ENCODE assay signal across 19 cellular contexts in the genomic region with DNA sequence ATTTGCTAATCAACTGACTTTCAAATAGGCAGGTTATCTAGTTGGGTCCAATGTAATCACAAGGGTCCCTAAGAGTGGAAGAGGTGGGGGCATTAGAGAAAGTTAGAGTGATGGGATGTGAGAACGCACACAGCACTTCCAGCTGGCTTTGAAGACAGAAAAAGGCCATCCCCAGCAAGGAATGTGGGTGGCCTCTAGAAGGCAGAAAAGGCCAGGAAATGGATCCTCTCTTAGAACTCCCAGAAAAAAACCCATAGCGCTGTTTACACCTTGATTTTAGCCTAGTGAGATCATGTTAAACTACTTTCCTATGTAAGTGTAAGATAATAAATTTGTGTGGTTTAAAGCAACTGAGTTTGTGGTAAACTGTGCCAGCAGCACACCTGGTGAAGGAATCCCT.
DNase-seq lines count a peak whose midpoint lies in the region; ATAC-seq and TF ChIP-seq lines count a peak whose summit lies in the region.
"Had no signal": no experiment of that assay in that cellular context is flagged by ENCODE, and none has a peak within 500 bp of the region (broad histone marks: within the 10 kb centered on the region; RNA-seq: fewer than 3 reads in every experiment).

No MANE protein-coding gene starts in this region.

- no peak overlapping the region for H3K4me3 ChIP-seq in GM23338
- no peak overlapping the region for H3K4me3 ChIP-seq in LNCaP clone FGC (ENCODE audit: low read depth, low read length)
- H3K4me3 ChIP-seq in endodermal cell (ENCODE audit: low read length), result no peak overlapping the region
- H3K4me3 ChIP-seq: A549; BLaER1 treated with 17β-estradiol and CSF1 and Interleukin-3, amounts not matched to agents 10 nM and 100 nM; GM23248; HAP-1 had no signal

- TF ChIP-seq CTCF in C4-2B (conservative IDR thresholded peaks at IDR 0.05), result peak; percentile 10; the same call in 1 of the 2 replicates
- TF ChIP-seq CTCF in GM23338 (conservative IDR thresholded peaks at IDR 0.05; ENCODE audit: low read depth in 2 of 2), result peak; percentile 29 to 65; a peak in 3 of 4 replicates
- TF ChIP-seq CTCF in LNCaP clone FGC (IDR thresholded peaks at IDR 0.05; ENCODE audit: control insufficient read depth, extremely low read depth, insufficient read depth), result 0 out of 2 replicates have a peak, but pooled peaks have one; percentile 13
- peak; percentile 33 for TF ChIP-seq CTCF in endodermal cell (conservative IDR thresholded peaks at IDR 0.05)

- H3K36me3 ChIP-seq in GM23338 (ENCODE audit: insufficient read depth) (no peaks in the 10 kb centered on the region), endodermal cell (ENCODE audit: control insufficient read depth, insufficient read depth, low read length) (no peaks in the 10 kb centered on the region)
- H3K36me3 ChIP-seq: BE2C; BLaER1 treated with 17β-estradiol and CSF1 and Interleukin-3, amounts not matched to agents 10 nM and 100 nM; HAP-1 had no signal

- no peak overlapping the region for H3K27ac ChIP-seq in C4-2B
- H3K27ac ChIP-seq in GM23338 (ENCODE audit: low read depth), result no peak overlapping the region
- no peak overlapping the region for H3K27ac ChIP-seq in endodermal cell (ENCODE audit: low read depth, low read length)
- H3K27ac ChIP-seq: A549; BLaER1 treated with 17β-estradiol and CSF1 and Interleukin-3, amounts not matched to agents 10 nM and 100 nM; GM23248 had no signal

- no peaks in the 10 kb centered on the region for H3K9me3 ChIP-seq in endodermal cell (ENCODE audit: control insufficient read depth, low read length)
- H3K9me3 ChIP-seq: BE2C, HAP-1 had no signal

- no peak overlapping the region for H3K4me2 ChIP-seq in GM23338
- H3K4me2 ChIP-seq: A549; BLaER1 treated with 17β-estradiol and CSF1 and Interleukin-3, amounts not matched to agents 10 nM and 100 nM had no signal

- H3K27me3 Mint-ChIP-seq in GM23338 (ENCODE audit: insufficient read depth, low read depth, poor library complexity), result no peaks in the 10 kb centered on the region
- peaks cover 13% of the 10 kb centered on the region for H3K27me3 Mint-ChIP-seq in endodermal cell (ENCODE audit: insufficient read depth)

- H2AFZ ChIP-seq in GM23338, result no peak overlapping the region
- H2AFZ ChIP-seq: GM23248 had no signal

- H3K79me2 ChIP-seq in GM23338 (replicated peaks; ENCODE audit: insufficient read depth), result no peaks in the 10 kb centered on the region

- no peak overlapping the region for H3K27ac Mint-ChIP-seq in GM23338
- no peak overlapping the region for H3K27ac Mint-ChIP-seq in endodermal cell
- H3K27ac Mint-ChIP-seq: CD4-positive, alpha-beta memory T cell had no signal

- H3K9me3 Mint-ChIP-seq in GM23338 (peaks cover 10% of the 10 kb centered on the region; the same call in 2 of the 3 replicates), endodermal cell (peaks cover 8% of the 10 kb centered on the region)

- DNase-seq in GM23338 (ENCODE audit: low spot score), result peak; percentile 52
- no peak for DNase-seq in LNCaP clone FGC (ENCODE audit: low read depth)
- no peak for DNase-seq in endodermal cell
- no peak for DNase-seq in amniotic stem cell (lab: John Stamatoyannopoulos, UW)
- DNase-seq in NCI-H774 (lab: John Stamatoyannopoulos, UW), result no peak
- DNase-seq: 8988T; ACHN; AML-193; BE2C; Calu3; CD4-positive, alpha-beta memory T cell; COR-L47; DMS79; GM23248 had no signal

- WGBS in endodermal cell (ENCODE audit: insufficient coverage in 1 of 2, insufficient read length in 1 of 2), 2 experiments, result 88 to 93% methylated on average over 2 of the region's 2 CpGs

- H3K27me3 ChIP-seq in GM23338 (ENCODE audit: insufficient read depth), result no peaks in the 10 kb centered on the region
- H3K27me3 ChIP-seq in endodermal cell (ENCODE audit: control insufficient read depth, insufficient read depth, low read length, poor library complexity, severe bottlenecking), result peaks cover 9% of the 10 kb centered on the region
- H3K27me3 ChIP-seq: BE2C; BLaER1 treated with 17β-estradiol and CSF1 and Interleukin-3, amounts not matched to agents 10 nM and 100 nM had no signal

- H3K4me1 ChIP-seq in GM23338 (ENCODE audit: insufficient read depth) (no peaks in the 10 kb centered on the region), endodermal cell (ENCODE audit: control insufficient read depth, insufficient read depth, low read length) (no peaks in the 10 kb centered on the region)
- H3K4me1 ChIP-seq: HAP-1 had no signal

- no peaks in the 10 kb centered on the region for H3F3A ChIP-seq in GM23338 (replicated peaks; ENCODE audit: low read depth)

- no peaks in the 10 kb centered on the region for H3K9me2 ChIP-seq in GM23338 (ENCODE audit: insufficient read depth)

- no peaks in the 10 kb centered on the region for H3K4me1 Mint-ChIP-seq in GM23338
- H3K4me1 Mint-ChIP-seq in endodermal cell, result no peaks in the 10 kb centered on the region
- H3K4me1 Mint-ChIP-seq: CD4-positive, alpha-beta memory T cell had no signal

- no peak for ATAC-seq in GM23338
- ATAC-seq in GM21367 (IDR thresholded peaks at IDR 0.05; ENCODE audit: unreplicated experiment), result no peak
- ATAC-seq: A549 had no signal

- H3K36me3 Mint-ChIP-seq in GM23338 (ENCODE audit: low read depth) (no peaks in the 10 kb centered on the region), endodermal cell (ENCODE audit: low read depth) (no peaks in the 10 kb centered on the region)

- H3K4me3 Mint-ChIP-seq in GM23338 (no peak overlapping the region), endodermal cell (no peak overlapping the region)
- H3K4me3 Mint-ChIP-seq: CD4-positive, alpha-beta memory T cell had no signal

- H3K9ac ChIP-seq in endodermal cell (ENCODE audit: extremely low read depth, low read length, poor library complexity, severe bottlenecking), result no peak overlapping the region
- H3K9ac ChIP-seq: BLaER1 treated with 17β-estradiol and CSF1 and Interleukin-3, amounts not matched to agents 10 nM and 100 nM; GM23248 had no signal

- no peaks in the 10 kb centered on the region for H4K20me1 ChIP-seq in GM23338 (replicated peaks; ENCODE audit: insufficient read depth)
- H4K20me1 ChIP-seq: BLaER1 treated with 17β-estradiol and CSF1 and Interleukin-3, amounts not matched to agents 10 nM and 100 nM had no signal

TF ChIP-seq in GM23338, 12 proteins besides CTCF, POLR2A, EP300 and RAD21 (continues in another document):
- TF ChIP-seq, protein P1, sequence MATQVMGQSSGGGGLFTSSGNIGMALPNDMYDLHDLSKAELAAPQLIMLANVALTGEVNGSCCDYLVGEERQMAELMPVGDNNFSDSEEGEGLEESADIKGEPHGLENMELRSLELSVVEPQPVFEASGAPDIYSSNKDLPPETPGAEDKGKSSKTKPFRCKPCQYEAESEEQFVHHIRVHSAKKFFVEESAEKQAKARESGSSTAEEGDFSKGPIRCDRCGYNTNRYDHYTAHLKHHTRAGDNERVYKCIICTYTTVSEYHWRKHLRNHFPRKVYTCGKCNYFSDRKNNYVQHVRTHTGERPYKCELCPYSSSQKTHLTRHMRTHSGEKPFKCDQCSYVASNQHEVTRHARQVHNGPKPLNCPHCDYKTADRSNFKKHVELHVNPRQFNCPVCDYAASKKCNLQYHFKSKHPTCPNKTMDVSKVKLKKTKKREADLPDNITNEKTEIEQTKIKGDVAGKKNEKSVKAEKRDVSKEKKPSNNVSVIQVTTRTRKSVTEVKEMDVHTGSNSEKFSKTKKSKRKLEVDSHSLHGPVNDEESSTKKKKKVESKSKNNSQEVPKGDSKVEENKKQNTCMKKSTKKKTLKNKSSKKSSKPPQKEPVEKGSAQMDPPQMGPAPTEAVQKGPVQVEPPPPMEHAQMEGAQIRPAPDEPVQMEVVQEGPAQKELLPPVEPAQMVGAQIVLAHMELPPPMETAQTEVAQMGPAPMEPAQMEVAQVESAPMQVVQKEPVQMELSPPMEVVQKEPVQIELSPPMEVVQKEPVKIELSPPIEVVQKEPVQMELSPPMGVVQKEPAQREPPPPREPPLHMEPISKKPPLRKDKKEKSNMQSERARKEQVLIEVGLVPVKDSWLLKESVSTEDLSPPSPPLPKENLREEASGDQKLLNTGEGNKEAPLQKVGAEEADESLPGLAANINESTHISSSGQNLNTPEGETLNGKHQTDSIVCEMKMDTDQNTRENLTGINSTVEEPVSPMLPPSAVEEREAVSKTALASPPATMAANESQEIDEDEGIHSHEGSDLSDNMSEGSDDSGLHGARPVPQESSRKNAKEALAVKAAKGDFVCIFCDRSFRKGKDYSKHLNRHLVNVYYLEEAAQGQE (IDR thresholded peaks at IDR 0.05; ENCODE audit: unreplicated experiment), result no peak
- TF ChIP-seq ZNF114 (CRISPR knock-in tag; IDR thresholded peaks at IDR 0.05) (no peak), POLR2AphosphoS5 (IDR thresholded peaks at IDR 0.05; ENCODE audit: low read depth) (no peak), CREB1 (CRISPR knock-in tag; IDR thresholded peaks at IDR 0.05; ENCODE audit: low read depth) (no peak), EZH2 (IDR thresholded peaks at IDR 0.05; ENCODE audit: low read depth, unreplicated experiment) (no peak), STAT1 (IDR thresholded peaks at IDR 0.05; ENCODE audit: unreplicated experiment) (no peak), NANOG (IDR thresholded peaks at IDR 0.05; ENCODE audit: borderline replicate concordance) (no peak), ZNF331 (CRISPR knock-in tag; IDR thresholded peaks at IDR 0.05; ENCODE audit: low read depth) (no peak), EZH2phosphoT487 (IDR thresholded peaks at IDR 0.05; ENCODE audit: unreplicated experiment) (no peak)
- TF ChIP-seq, protein P2, sequence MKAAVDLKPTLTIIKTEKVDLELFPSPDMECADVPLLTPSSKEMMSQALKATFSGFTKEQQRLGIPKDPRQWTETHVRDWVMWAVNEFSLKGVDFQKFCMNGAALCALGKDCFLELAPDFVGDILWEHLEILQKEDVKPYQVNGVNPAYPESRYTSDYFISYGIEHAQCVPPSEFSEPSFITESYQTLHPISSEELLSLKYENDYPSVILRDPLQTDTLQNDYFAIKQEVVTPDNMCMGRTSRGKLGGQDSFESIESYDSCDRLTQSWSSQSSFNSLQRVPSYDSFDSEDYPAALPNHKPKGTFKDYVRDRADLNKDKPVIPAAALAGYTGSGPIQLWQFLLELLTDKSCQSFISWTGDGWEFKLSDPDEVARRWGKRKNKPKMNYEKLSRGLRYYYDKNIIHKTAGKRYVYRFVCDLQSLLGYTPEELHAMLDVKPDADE (IDR thresholded peaks at IDR 0.05), result no peak
